ENCODE assay signal across 8 cellular contexts in genomic region chr6:13574149-13574570, GRCh38. TPM values are rescaled to one million over a fixed set of nuclear protein-coding genes. Genes with fewer than 3 reads are reported as not detected.
DNase-seq lines count a peak whose midpoint lies in the region; TF ChIP-seq lines count a peak whose summit lies in the region.

No MANE protein-coding gene starts in this region.

- no peaks in the 10 kb centered on the region for H3K36me3 Mint-ChIP-seq in activated T-helper 2 cell treated with anti-CD3 and anti-CD28 coated beads, Interferon-gamma antibody, Interleukin-2, Interleukin-4, amounts not matched to agents 10 μg/mL and 5 μg/mL and 100 μg/mL, durations not matched to agents 14 hours and 24 hours and 36 hours (ENCODE audit: low read depth)
- peaks cover 22% of the 10 kb centered on the region for H3K36me3 Mint-ChIP-seq in nephron progenitor cell (ENCODE audit: low read depth)
- peaks cover 5% of the 10 kb centered on the region for H3K36me3 Mint-ChIP-seq in stimulated activated naive CD8-positive, alpha-beta T cell treated with anti-CD3 and anti-CD28 coated beads, Interleukin-15, Interleukin-2, amounts not matched to agents 100 ng/mL and 50 ng/mL, for 24 hours (ENCODE audit: low read depth)

- DNase-seq in EL (peak; percentile 94), GM23248 (peak; percentile 94), Karpas-422 (peak; percentile 98), Peyer's patch (peak; percentile 95 to 97 (median 96)), fibroblast of pulmonary artery (ENCODE audit: low read depth) (peak; percentile 93), nephron progenitor cell (peak; percentile 92)
- peak; percentile 90 for DNase-seq in activated T-helper 2 cell treated with anti-CD3 and anti-CD28 coated beads, Interferon-gamma antibody, Interleukin-2, Interleukin-4, amounts not matched to agents 10 μg/mL and 5 μg/mL and 100 μg/mL, durations not matched to agents 14 hours and 24 hours and 36 hours (ENCODE audit: low spot score)

- H4K20me1 ChIP-seq in GM23248 (ENCODE audit: insufficient read depth) (no peaks in the 10 kb centered on the region), Karpas-422 (ENCODE audit: insufficient read depth, low read depth, low read length) (no peaks in the 10 kb centered on the region)

- TF ChIP-seq POLR2A in Peyer's patch (IDR thresholded peaks at IDR 0.05), result no peak

- H3K27ac ChIP-seq in GM23248 (peak overlapping the region; percentile 72), Karpas-422 (ENCODE audit: low read length) (peak overlapping the region; percentile 83), Peyer's patch (peak overlapping the region; percentile 95 to 100 (median 98))

- H3K4me3 ChIP-seq in GM23248 (peak overlapping the region; percentile 88), Karpas-422 (ENCODE audit: low read length) (peak overlapping the region; percentile 84), Peyer's patch (peak overlapping the region; percentile 77 to 90 (median 88)), fibroblast of pulmonary artery (replicated peaks; ENCODE audit: low read depth, low read length) (peak overlapping the region; percentile 81)

- H3K36me3 ChIP-seq in GM23248 (ENCODE audit: low read depth) (no peaks in the 10 kb centered on the region), Karpas-422 (ENCODE audit: insufficient read depth, low read length) (no peaks in the 10 kb centered on the region), Peyer's patch (no peaks in the 10 kb centered on the region)

- H3F3A ChIP-seq in GM23248 (ENCODE audit: insufficient read depth), result 0 out of 2 replicates have a peak, but pooled peaks cover 5% of the 10 kb centered on the region

- H3K9me3 Mint-ChIP-seq in activated T-helper 2 cell treated with anti-CD3 and anti-CD28 coated beads, Interferon-gamma antibody, Interleukin-2, Interleukin-4, amounts not matched to agents 10 μg/mL and 5 μg/mL and 100 μg/mL, durations not matched to agents 14 hours and 24 hours and 36 hours, result no peaks in the 10 kb centered on the region
- peaks cover 24% of the 10 kb centered on the region for H3K9me3 Mint-ChIP-seq in nephron progenitor cell
- no peaks in the 10 kb centered on the region for H3K9me3 Mint-ChIP-seq in stimulated activated naive CD8-positive, alpha-beta T cell treated with anti-CD3 and anti-CD28 coated beads, Interleukin-15, Interleukin-2, amounts not matched to agents 100 ng/mL and 50 ng/mL, for 24 hours

- peaks cover 6% of the 10 kb centered on the region for H3K4me1 ChIP-seq in GM23248 (ENCODE audit: insufficient read depth)
- peaks cover 18% of the 10 kb centered on the region for H3K4me1 ChIP-seq in Karpas-422 (ENCODE audit: low read length)
- H3K4me1 ChIP-seq in Peyer's patch, result peaks cover 0 to 6% (median 2%) of the 10 kb centered on the region in 4 donors

- H2AFZ ChIP-seq in GM23248 (peak overlapping the region; percentile 85), Karpas-422 (ENCODE audit: low read length) (no peak overlapping the region)

- WGBS in GM23248 (ENCODE audit: low coverage in 1 of 2, low lambda C conversion rate in 2 of 2, missing lambda C conversion rate in 2 of 2), 2 experiments, result 0% methylated on average over 40 to 42 of the region's 46 CpGs

- TF ChIP-seq CTCF in Peyer's patch (IDR thresholded peaks at IDR 0.05) (peak; percentile 41 to 72 (median 56)), fibroblast of pulmonary artery (IDR thresholded peaks at IDR 0.05; ENCODE audit: low read length, missing control alignments) (peak; percentile 30), nephron progenitor cell (IDR thresholded peaks at IDR 0.05) (peak; percentile 46)

- peak overlapping the region; percentile 99 for H3K27ac Mint-ChIP-seq in activated T-helper 2 cell treated with anti-CD3 and anti-CD28 coated beads, Interferon-gamma antibody, Interleukin-2, Interleukin-4, amounts not matched to agents 10 μg/mL and 5 μg/mL and 100 μg/mL, durations not matched to agents 14 hours and 24 hours and 36 hours
- peak overlapping the region; percentile 100 for H3K27ac Mint-ChIP-seq in nephron progenitor cell
- H3K27ac Mint-ChIP-seq in stimulated activated naive CD8-positive, alpha-beta T cell treated with anti-CD3 and anti-CD28 coated beads, Interleukin-15, Interleukin-2, amounts not matched to agents 100 ng/mL and 50 ng/mL, for 24 hours, result peak overlapping the region; percentile 98

- peak overlapping the region; percentile 85 for H3K9ac ChIP-seq in GM23248
- peak overlapping the region; percentile 91 for H3K9ac ChIP-seq in Karpas-422 (ENCODE audit: low read length)

- H3K27me3 ChIP-seq in GM23248 (replicated peaks; ENCODE audit: insufficient read depth) (peaks cover 3% of the 10 kb centered on the region; the same call in 1 of the 2 replicates), Karpas-422 (ENCODE audit: low read length) (no peaks in the 10 kb centered on the region), Peyer's patch (no peaks in the 10 kb centered on the region)

- H3K79me2 ChIP-seq in GM23248 (ENCODE audit: insufficient read depth) (peaks cover 5% of the 10 kb centered on the region), Karpas-422 (ENCODE audit: low read length) (peaks cover 18% of the 10 kb centered on the region)

- intact Hi-C loops in activated T-helper 2 cell treated with anti-CD3 and anti-CD28 coated beads, Interferon-gamma antibody, Interleukin-2, Interleukin-4, amounts not matched to agents 10 μg/mL and 5 μg/mL and 100 μg/mL, durations not matched to agents 14 hours and 24 hours and 36 hours (cut with micrococcal nuclease), result loop anchor here (1.0 to 10.0 kb wide), 9 partner anchors 41 to 491 kb away; partner anchors contain the start of genes GFOD1, MCUR1, NOL7 and RANBP9

- H3K27me3 Mint-ChIP-seq in activated T-helper 2 cell treated with anti-CD3 and anti-CD28 coated beads, Interferon-gamma antibody, Interleukin-2, Interleukin-4, amounts not matched to agents 10 μg/mL and 5 μg/mL and 100 μg/mL, durations not matched to agents 14 hours and 24 hours and 36 hours (ENCODE audit: low read depth), result peaks cover 4% of the 10 kb centered on the region
- peaks cover 8% of the 10 kb centered on the region for H3K27me3 Mint-ChIP-seq in nephron progenitor cell (ENCODE audit: low read depth, poor library complexity)
- H3K27me3 Mint-ChIP-seq in stimulated activated naive CD8-positive, alpha-beta T cell treated with anti-CD3 and anti-CD28 coated beads, Interleukin-15, Interleukin-2, amounts not matched to agents 100 ng/mL and 50 ng/mL, for 24 hours, result no peaks in the 10 kb centered on the region

- peaks cover 9% of the 10 kb centered on the region for H3K4me1 Mint-ChIP-seq in activated T-helper 2 cell treated with anti-CD3 and anti-CD28 coated beads, Interferon-gamma antibody, Interleukin-2, Interleukin-4, amounts not matched to agents 10 μg/mL and 5 μg/mL and 100 μg/mL, durations not matched to agents 14 hours and 24 hours and 36 hours (ENCODE audit: low read depth)
- H3K4me1 Mint-ChIP-seq in nephron progenitor cell, result peaks cover 35% of the 10 kb centered on the region
- peaks cover 17% of the 10 kb centered on the region for H3K4me1 Mint-ChIP-seq in stimulated activated naive CD8-positive, alpha-beta T cell treated with anti-CD3 and anti-CD28 coated beads, Interleukin-15, Interleukin-2, amounts not matched to agents 100 ng/mL and 50 ng/mL, for 24 hours (ENCODE audit: low read depth)

- H3K4me3 Mint-ChIP-seq in activated T-helper 2 cell treated with anti-CD3 and anti-CD28 coated beads, Interferon-gamma antibody, Interleukin-2, Interleukin-4, amounts not matched to agents 10 μg/mL and 5 μg/mL and 100 μg/mL, durations not matched to agents 14 hours and 24 hours and 36 hours (ENCODE audit: low read depth), result peak overlapping the region; percentile 98
- peak overlapping the region; percentile 93 for H3K4me3 Mint-ChIP-seq in nephron progenitor cell
- H3K4me3 Mint-ChIP-seq in stimulated activated naive CD8-positive, alpha-beta T cell treated with anti-CD3 and anti-CD28 coated beads, Interleukin-15, Interleukin-2, amounts not matched to agents 100 ng/mL and 50 ng/mL, for 24 hours, result peak overlapping the region; percentile 98

- no peaks in the 10 kb centered on the region for H3K9me2 ChIP-seq in GM23248 (ENCODE audit: insufficient read depth)
- H3K9me2 ChIP-seq in Karpas-422 (replicated peaks; ENCODE audit: insufficient read depth, low read length), result no peaks in the 10 kb centered on the region

- H3K4me2 ChIP-seq in GM23248 (ENCODE audit: unreplicated experiment) (peak overlapping the region; percentile 82), Karpas-422 (ENCODE audit: low read depth, low read length, poor library complexity, severe bottlenecking) (peak overlapping the region; percentile 93)

- H3K9me3 ChIP-seq in GM23248 (ENCODE audit: low read depth) (no peaks in the 10 kb centered on the region), Karpas-422 (ENCODE audit: low read length) (peaks cover 6% of the 10 kb centered on the region; the same call in 1 of the 2 replicates), Peyer's patch (no peaks in the 10 kb centered on the region)

- in situ Hi-C loops in GM23248 (cut with MboI), result no loop called here

RNA-seq across cellular contexts. Expression of gene SIRT5, which starts 0.2 kb away (rescaled TPM):
- total RNA-seq in GM23248 (2014; rRNA removed; shearing (Covaris generic)), result 4.8 and 5.3 TPM in 2 replicates
- polyA plus RNA-seq in GM23248 (2016; fragmentation: Nextera tagmentation; extraction: Ambion mirVana), result 6.1 and 7.0 TPM in 2 replicates
- total RNA-seq in Karpas-422 (2014; rRNA removed; shearing (Covaris generic); ENCODE audit: low replicate concordance), result 15.2 and 16.1 TPM in 2 replicates
- total RNA-seq in Peyer's patch, result 10 to 100 TPM in 3 of 4 donors, 1 to 10 TPM in 1; 6.8 to 22.1 (median 18.1) TPM
- 9.0 and 9.3 TPM in 2 replicates for total RNA-seq in activated T-helper 2 cell treated with anti-CD3 and anti-CD28 coated beads, Interferon-gamma antibody, Interleukin-2, Interleukin-4, amounts not matched to agents 10 μg/mL and 5 μg/mL and 100 μg/mL, durations not matched to agents 14 hours and 24 hours and 36 hours

RNA-seq across cellular contexts. Expression of gene NOL7, which starts 41.0 kb away (rescaled TPM):
- total RNA-seq in GM23248 (2014; rRNA removed; shearing (Covaris generic)), result 48.7 and 53.1 TPM in 2 replicates
- polyA plus RNA-seq in GM23248 (2016; fragmentation: Nextera tagmentation; extraction: Ambion mirVana), result 122 and 124 TPM in 2 replicates
- 96.0 and 110 TPM in 2 replicates for total RNA-seq in Karpas-422 (2014; rRNA removed; shearing (Covaris generic); ENCODE audit: low replicate concordance)
- 10 to 100 TPM; 46.6 to 66.0 (median 56.4) TPM for total RNA-seq in Peyer's patch
- total RNA-seq in activated T-helper 2 cell treated with anti-CD3 and anti-CD28 coated beads, Interferon-gamma antibody, Interleukin-2, Interleukin-4, amounts not matched to agents 10 μg/mL and 5 μg/mL and 100 μg/mL, durations not matched to agents 14 hours and 24 hours and 36 hours, result 82.5 and 84.1 TPM in 2 replicates

Comparison
In these comparisons a context has a peak if more than half of its experiments do, and no peak if none do; other contexts are left out.
1. Peak in every context shown above with its lines: DNase-seq, H3K4me3 ChIP-seq and H3K27ac ChIP-seq.